In the genomic region with DNA sequence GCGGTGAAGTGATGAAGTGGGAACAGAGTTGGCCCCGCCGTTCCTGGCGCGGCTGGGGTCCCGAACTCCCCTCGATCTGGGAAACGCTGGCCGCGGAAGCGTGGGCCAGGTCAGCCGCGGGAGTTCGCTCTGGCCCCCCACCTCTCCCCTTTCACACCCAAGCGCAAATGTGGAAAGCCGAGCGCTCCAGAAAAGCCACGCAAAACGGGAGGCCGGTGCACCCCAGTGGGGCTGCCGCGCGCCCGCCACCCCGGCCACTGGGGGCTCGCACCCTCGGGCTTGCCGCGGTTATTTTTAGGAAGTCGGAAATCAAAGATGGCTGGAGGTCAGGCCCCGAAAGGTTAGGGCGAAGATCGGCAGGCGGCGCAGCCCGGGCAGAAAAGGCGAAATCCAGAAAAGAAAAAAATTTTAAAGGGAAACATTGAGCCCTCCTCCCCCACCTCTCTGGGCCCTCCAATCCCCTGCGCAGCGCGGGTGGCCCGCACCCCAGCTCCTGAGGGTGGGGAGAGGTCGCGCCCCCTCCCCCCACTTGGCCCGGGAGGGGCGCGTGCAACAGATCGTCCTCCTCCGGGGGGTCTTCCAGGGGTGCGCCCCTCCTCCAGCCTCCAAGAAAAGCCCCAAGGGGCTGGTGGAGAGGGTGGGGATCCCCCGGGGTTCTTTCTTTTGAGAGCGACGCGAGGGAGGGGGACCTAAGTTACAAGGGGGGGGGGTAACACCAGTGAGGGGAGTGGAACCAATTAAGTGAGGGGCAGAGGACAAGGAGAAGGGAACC, we compare ENCODE assay signal across 8 cellular contexts. TPM values are rescaled to one million over a fixed set of nuclear protein-coding genes. Genes with fewer than 3 reads are reported as not detected.
DNase-seq lines count a peak whose midpoint lies in the region; ATAC-seq and TF ChIP-seq lines count a peak whose summit lies in the region.

No MANE protein-coding gene starts in this region.

- peak overlapping the region; percentile 16 to 44 for H3K4me3 ChIP-seq in body of pancreas
- H3K4me3 ChIP-seq in SJCRH30 = no peak overlapping the region
- H3K4me3 ChIP-seq in CD4-positive, alpha-beta memory T cell (ENCODE audit: low read length in 2 of 2) = no peak overlapping the region

- H3K9me3 Mint-ChIP-seq in type B pancreatic cell = no peaks in the 10 kb centered on the region
- H3K9me3 Mint-ChIP-seq in CD4-positive, alpha-beta memory T cell = no peaks in the 10 kb centered on the region

- H3K4me3 Mint-ChIP-seq in type B pancreatic cell = peak overlapping the region; percentile 97
- peak overlapping the region in 2 of 8 donors; percentile 57 to 62 for H3K4me3 Mint-ChIP-seq in CD4-positive, alpha-beta memory T cell

- CTCF ChIA-PET in CD4-positive, alpha-beta memory T cell (lab: Charles Lee; ENCODE audit: partially characterized antibody) = interaction anchor here (0.5 kb wide), 1 partner anchor 28 kb away, joined by 3 read pairs; no protein-coding TSS in a partner anchor

- H3K27ac ChIP-seq in body of pancreas (peak overlapping the region in 3 of 4 donors; percentile 68 to 80 (median 77)), SJCRH30 (no peak overlapping the region)
- H3K27ac ChIP-seq in CD4-positive, alpha-beta memory T cell (ENCODE audit: low read depth, low read length) = no peak overlapping the region

- ATAC-seq in body of pancreas = peak; percentile 38

- peaks cover 20% of the 10 kb centered on the region for H3K4me1 ChIP-seq in body of pancreas
- H3K4me1 ChIP-seq in SJCRH30 = no peaks in the 10 kb centered on the region
- peaks cover 6% of the 10 kb centered on the region for H3K4me1 ChIP-seq in CD4-positive, alpha-beta memory T cell (ENCODE audit: insufficient read depth, low read length)

- H3K36me3 ChIP-seq in body of pancreas (replicated peaks in 1 of 2; ENCODE audit: insufficient read depth in 1 of 2, low read depth in 2 of 2) (no peaks in the 10 kb centered on the region), SJCRH30 (no peaks in the 10 kb centered on the region)
- no peaks in the 10 kb centered on the region for H3K36me3 ChIP-seq in CD4-positive, alpha-beta memory T cell (ENCODE audit: insufficient read depth, low read length)

- H3K27me3 ChIP-seq in body of pancreas = peaks cover 0 to 7% of the 10 kb centered on the region in 2 donors
- peaks cover 10% of the 10 kb centered on the region; the same call in 1 of the 2 replicates for H3K27me3 ChIP-seq in SJCRH30
- H3K27me3 ChIP-seq in CD4-positive, alpha-beta memory T cell (ENCODE audit: insufficient read depth, low read length) = peaks cover 13% of the 10 kb centered on the region

- DNase-seq in activated CD4-positive, alpha-beta T cell treated with anti-CD3 and anti-CD28 coated beads for 48 hours = peak; percentile 6
- DNase-seq in activated CD4-positive, alpha-beta T cell treated with anti-CD3 and anti-CD28 coated beads for 4 hours = no peak
- DNase-seq in body of pancreas = no peak
- DNase-seq in left kidney (ENCODE audit: low read depth, low spot score) = peak; percentile 68
- no peak for DNase-seq in type B pancreatic cell (ENCODE audit: extremely low spot score, unreplicated experiment)
- DNase-seq in SJCRH30 = no peak
- DNase-seq in CD4-positive, alpha-beta memory T cell = no peak
- DNase-seq in NCI-H1092 treated with DMSO at 0.1 percent for 48 hours (lab: John Stamatoyannopoulos, UW) = no peak

- peaks cover 46% of the 10 kb centered on the region for H3K4me1 Mint-ChIP-seq in type B pancreatic cell (ENCODE audit: unreplicated experiment)
- H3K4me1 Mint-ChIP-seq in CD4-positive, alpha-beta memory T cell = peaks cover 1 to 24% (median 6%) of the 10 kb centered on the region in 4 donors

- POLR2A ChIA-PET in CD4-positive, alpha-beta memory T cell (lab: Charles Lee; ENCODE audit: partially characterized antibody) = no interaction called here

- peaks cover 5% of the 10 kb centered on the region for H3K27me3 Mint-ChIP-seq in type B pancreatic cell
- peaks cover 48 to 50% of the 10 kb centered on the region in 2 donors for H3K27me3 Mint-ChIP-seq in CD4-positive, alpha-beta memory T cell

- H3K9me3 ChIP-seq in body of pancreas (no peaks in the 10 kb centered on the region), SJCRH30 (replicated peaks) (no peaks in the 10 kb centered on the region)
- H3K9me3 ChIP-seq in CD4-positive, alpha-beta memory T cell (ENCODE audit: control insufficient read depth in 1 of 2, low read length in 2 of 2) = no peaks in the 10 kb centered on the region

- WGBS in body of pancreas, 2 donors = 1 to 3% methylated on average over 12 to 53 of the region's 53 CpGs

- H3K36me3 Mint-ChIP-seq in type B pancreatic cell = no peaks in the 10 kb centered on the region
- no peaks in the 10 kb centered on the region for H3K36me3 Mint-ChIP-seq in CD4-positive, alpha-beta memory T cell

- peak overlapping the region; percentile 82 for H3K27ac Mint-ChIP-seq in type B pancreatic cell
- no peak overlapping the region for H3K27ac Mint-ChIP-seq in CD4-positive, alpha-beta memory T cell

- intact Hi-C loops in body of pancreas (cut with DNase I) = no loop called here
- intact Hi-C loops in CD4-positive, alpha-beta memory T cell (cut with micrococcal nuclease) = no loop called here

- peak in 1 of 3 donors; percentile 9 for TF ChIP-seq POLR2A in body of pancreas (IDR thresholded peaks at IDR 0.05)

- TF ChIP-seq CTCF in body of pancreas (IDR thresholded peaks at IDR 0.05) (peak in 2 of 7 experiments; percentile 6 to 14), type B pancreatic cell (conservative IDR thresholded peaks at IDR 0.05) (peak; percentile 42)

RNA-seq across cellular contexts. Expression of gene SALL4, which starts 0.9 kb away (rescaled TPM):
- total RNA-seq in body of pancreas = 1 to 10 TPM; 1.6 to 5.9 TPM
- 12.6 and 32.5 TPM in 2 replicates for total RNA-seq in type B pancreatic cell (ENCODE audit: low replicate concordance)
- total RNA-seq in SJCRH30 (2014; rRNA removed; shearing (Covaris generic)) = not detected in 2 replicates
- under 1 TPM in 1 of 2 experiments, not detected in 1; 0.08 TPM for total RNA-seq in CD4-positive, alpha-beta memory T cell
- not detected for polyA plus RNA-seq in CD4-positive, alpha-beta memory T cell

RNA-seq across cellular contexts. Expression of gene ATP9A, which starts 33.2 kb away (rescaled TPM):
- total RNA-seq in body of pancreas = 10 to 100 TPM; 16.8 to 24.6 TPM
- total RNA-seq in type B pancreatic cell (ENCODE audit: low replicate concordance) = 43.5 and 55.8 TPM in 2 replicates
- 0.20 TPM in 1 of 2 replicates, not detected in the other for total RNA-seq in SJCRH30 (2014; rRNA removed; shearing (Covaris generic))
- total RNA-seq in CD4-positive, alpha-beta memory T cell = 1 to 10 TPM in 1 of 2 experiments, under 1 TPM in 1; 0.47 to 1.0 TPM
- under 1 TPM; 0.14 to 0.18 TPM for polyA plus RNA-seq in CD4-positive, alpha-beta memory T cell

Comparison
In these comparisons a context has a peak if more than half of its experiments do, and no peak if none do; other contexts are left out.
1. DNase-seq: peak in activated CD4-positive, alpha-beta T cell treated with anti-CD3 and anti-CD28 coated beads for 48 hours (single experiment) and left kidney (single experiment); none in activated CD4-positive, alpha-beta T cell treated with anti-CD3 and anti-CD28 coated beads for 4 hours (0 of 2), body of pancreas (0 of 4), type B pancreatic cell (single experiment), SJCRH30 (0 of 2), CD4-positive, alpha-beta memory T cell (0 of 5) and NCI-H1092 treated with DMSO at 0.1 percent for 48 hours (single experiment).
2. H3K27ac ChIP-seq: peak in body of pancreas (3 of 4); none in SJCRH30 (single experiment) and CD4-positive, alpha-beta memory T cell (single experiment).
3. H3K4me3 ChIP-seq: peak in body of pancreas (2 of 2); none in SJCRH30 (single experiment) and CD4-positive, alpha-beta memory T cell (0 of 2).
4. RNA of gene ATP9A, which starts 33.2 kb away (total RNA-seq): 43.5 to 55.8 TPM in type B pancreatic cell and 16.8 to 24.6 TPM in body of pancreas; 0.47 to 1.0 TPM in CD4-positive, alpha-beta memory T cell and 0.20 TPM in SJCRH30; every median in the first group is over 4 times any median in the second.